ENCODE assay signal across 1 cellular context in genomic region chrX:130296743-130297142, GRCh38.
TF ChIP-seq lines count a peak whose summit lies in the region.

No MANE protein-coding gene starts in this region.

TF ChIP-seq in SK-N-SH treated with all-trans-retinoic acid at 6 μM for 48 hours, 23 proteins besides CTCF, POLR2A, EP300 and RAD21 (continued from another document):
- no peak for TF ChIP-seq PATZ1 (CRISPR knock-in tag; IDR thresholded peaks at IDR 0.05; ENCODE audit: borderline replicate concordance)
- TF ChIP-seq ZFP30 (CRISPR knock-in tag; IDR thresholded peaks at IDR 0.05), result no peak
- no peak for TF ChIP-seq SNAI2 (CRISPR knock-in tag; IDR thresholded peaks at IDR 0.05)
- no peak for TF ChIP-seq BACH2 (CRISPR knock-in tag; IDR thresholded peaks at IDR 0.05; ENCODE audit: borderline replicate concordance)
